In the genomic region with DNA sequence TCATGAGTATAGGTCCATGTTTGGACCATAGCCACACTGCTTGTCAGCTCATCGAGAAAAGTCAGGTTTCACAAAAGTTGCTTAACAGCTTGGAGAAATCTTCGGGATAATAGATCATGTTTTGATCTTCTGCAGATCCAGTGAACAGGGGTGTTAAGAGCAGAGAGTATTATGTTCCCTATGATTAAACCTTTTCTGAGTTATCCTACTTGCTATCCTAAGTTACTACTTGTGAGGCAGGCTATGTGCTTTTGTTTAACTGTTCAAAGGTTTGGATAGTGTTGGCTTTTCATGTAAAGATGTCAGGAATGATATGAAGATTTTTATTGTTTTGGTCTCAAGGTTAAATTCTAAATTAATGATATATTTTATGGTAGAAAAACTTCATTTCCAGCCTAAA, we compare ENCODE assay signal across 20 cellular contexts. TPM values are rescaled to one million over a fixed set of nuclear protein-coding genes. Genes with fewer than 3 reads are reported as not detected.
A peak's percentile ranks its signal among the peaks of the same experiment; 100 is the strongest.
DNase-seq lines count a peak whose midpoint lies in the region; ATAC-seq, FAIRE-seq and TF ChIP-seq lines count a peak whose summit lies in the region.
"Had no signal": no experiment of that assay in that cellular context is flagged by ENCODE, and none has a peak within 500 bp of the region (broad histone marks: within the 10 kb centered on the region; RNA-seq: fewer than 3 reads in every experiment).

No MANE protein-coding gene starts in this region.

- ATAC-seq in A549: no peak
- ATAC-seq in activated T-helper 17 cell treated with anti-CD3 and anti-CD28 coated beads, Interleukin-2, amount 50 U/mL, for 72 hours (replicated peaks): no peak
- ATAC-seq: CD8-positive, alpha-beta T cell; HCT116; K562 had no signal

- peak overlapping the region; percentile 25; the same call in 1 of the 3 replicates for H3K4me2 ChIP-seq in A549
- peak overlapping the region; percentile 83 for H3K4me2 ChIP-seq in osteoblast (ENCODE audit: insufficient read depth, low read length)

- H3K4me3 Mint-ChIP-seq in HFFc6 (no peak overlapping the region), progenitor cell of endocrine pancreas (ENCODE audit: low read depth) (no peak overlapping the region)
- no peak overlapping the region for H3K4me3 Mint-ChIP-seq in activated T-helper 17 cell treated with anti-CD3 and anti-CD28 coated beads, Interleukin-2, amount 50 U/mL, for 72 hours
- H3K4me3 Mint-ChIP-seq: CD8-positive, alpha-beta T cell had no signal

- H3K9me3 Mint-ChIP-seq in HFFc6 (no peaks in the 10 kb centered on the region), progenitor cell of endocrine pancreas (ENCODE audit: low read depth) (no peaks in the 10 kb centered on the region)
- H3K9me3 Mint-ChIP-seq in activated T-helper 17 cell treated with anti-CD3 and anti-CD28 coated beads, Interleukin-2, amount 50 U/mL, for 72 hours: no peaks in the 10 kb centered on the region
- H3K9me3 Mint-ChIP-seq: CD8-positive, alpha-beta T cell had no signal

- H3K27ac Mint-ChIP-seq in HFFc6 (peak overlapping the region; percentile 36), progenitor cell of endocrine pancreas (no peak overlapping the region)
- peak overlapping the region; percentile 46 for H3K27ac Mint-ChIP-seq in activated T-helper 17 cell treated with anti-CD3 and anti-CD28 coated beads, Interleukin-2, amount 50 U/mL, for 72 hours
- H3K27ac Mint-ChIP-seq: CD8-positive, alpha-beta T cell had no signal

- peaks cover 19% of the 10 kb centered on the region for H3K36me3 ChIP-seq in osteoblast (ENCODE audit: insufficient read depth, low read length)

- no peak overlapping the region for H2AFZ ChIP-seq in osteoblast (ENCODE audit: low read length)

- POLR2A ChIA-PET in A549 (lab: Yijun Ruan, JAX): no interaction called here

- H3K27me3 Mint-ChIP-seq in HFFc6 (ENCODE audit: insufficient read depth) (no peaks in the 10 kb centered on the region), progenitor cell of endocrine pancreas (no peaks in the 10 kb centered on the region)
- H3K27me3 Mint-ChIP-seq in activated T-helper 17 cell treated with anti-CD3 and anti-CD28 coated beads, Interleukin-2, amount 50 U/mL, for 72 hours: no peaks in the 10 kb centered on the region

- peaks cover 48% of the 10 kb centered on the region for H3K79me2 ChIP-seq in osteoblast (ENCODE audit: insufficient read depth, low read length)

- DNase-seq in A549 (ENCODE audit: low read depth in 1 of 2, low spot score in 1 of 2) (no peak), HFFc6 (no peak), osteoblast (ENCODE audit: insufficient read length, low spot score, missing footprints) (no peak), DMS53 (lab: John Stamatoyannopoulos, UW) (no peak), progenitor cell of endocrine pancreas (ENCODE audit: low spot score, unreplicated experiment) (no peak)
- DNase-seq in stimulated activated CD4-positive, alpha-beta T cell treated with anti-CD3 and anti-CD28 coated beads, Interleukin-4, amount 100 ng/mL, for 1 hour: no peak
- DNase-seq: CD8-positive, alpha-beta T cell; DMS79; GOT3; NCI-H1105 treated with DMSO at 0.1 percent for 48 hours; NCI-H1694; NCI-H2081 treated with DMSO at 0.1 percent for 48 hours; NCI-H774; OCI-M1; RPMI8226; SHP77 treated with DMSO at 0.1 percent for 48 hours had no signal

- no peak for TF ChIP-seq CTCF in A549 (IDR thresholded peaks at IDR 0.05)
- TF ChIP-seq CTCF in HFFc6 (IDR thresholded peaks at IDR 0.05): no peak
- no peak for TF ChIP-seq CTCF in osteoblast (IDR thresholded peaks at IDR 0.05; ENCODE audit: extremely low read depth, low read depth, low read length)
- TF ChIP-seq CTCF in progenitor cell of endocrine pancreas (IDR thresholded peaks at IDR 0.05; ENCODE audit: unreplicated experiment): no peak

- H3K36me3 Mint-ChIP-seq in HFFc6 (ENCODE audit: low read depth) (peaks cover 27% of the 10 kb centered on the region), progenitor cell of endocrine pancreas (ENCODE audit: insufficient read depth) (peaks cover 23% of the 10 kb centered on the region)
- peaks cover 88% of the 10 kb centered on the region for H3K36me3 Mint-ChIP-seq in activated T-helper 17 cell treated with anti-CD3 and anti-CD28 coated beads, Interleukin-2, amount 50 U/mL, for 72 hours (ENCODE audit: low read depth)

- H4K20me1 ChIP-seq in osteoblast (ENCODE audit: insufficient read depth, low read length): peaks cover under 1% of the 10 kb centered on the region

- H3K27ac ChIP-seq in A549 (no peak overlapping the region), osteoblast (ENCODE audit: low read depth, low read length) (peak overlapping the region; percentile 62)

- H3K9me3 ChIP-seq in A549 (no peaks in the 10 kb centered on the region), osteoblast (ENCODE audit: low read depth, low read length) (no peaks in the 10 kb centered on the region)

- no peak for TF ChIP-seq RAD21 in A549 (conservative IDR thresholded peaks at IDR 0.05 in 1 of 2, IDR thresholded peaks at IDR 0.05 in 1 of 2)

- H3K4me3 ChIP-seq in A549 (no peak overlapping the region), osteoblast (ENCODE audit: insufficient read depth, low read length) (no peak overlapping the region)
- H3K4me3 ChIP-seq: K562 had no signal

- no peaks in the 10 kb centered on the region for H3K27me3 ChIP-seq in osteoblast (ENCODE audit: insufficient read depth, low read length)

- FAIRE-seq in A549 (lab: Jason Lieb, UNC): no peak
- FAIRE-seq: GM12892, K562 had no signal

- 69% methylated on average over 2 of the region's 2 CpGs for WGBS in A549 (ENCODE audit: missing lambda C conversion rate)

- peaks cover 28% of the 10 kb centered on the region for H3K4me1 Mint-ChIP-seq in HFFc6 (ENCODE audit: low read depth)
- H3K4me1 Mint-ChIP-seq in activated T-helper 17 cell treated with anti-CD3 and anti-CD28 coated beads, Interleukin-2, amount 50 U/mL, for 72 hours: peaks cover 12% of the 10 kb centered on the region
- peaks cover 17% of the 10 kb centered on the region for H3K4me1 Mint-ChIP-seq in progenitor cell of endocrine pancreas (ENCODE audit: low read depth)

- no peak for TF ChIP-seq EP300 in A549 (IDR thresholded peaks at IDR 0.05)

- no peak for TF ChIP-seq POLR2A in A549 (IDR thresholded peaks at IDR 0.05; ENCODE audit: low read length)

- CTCF ChIA-PET in A549 (lab: Yijun Ruan, JAX): no interaction called here

- H3K4me1 ChIP-seq in A549 (peaks cover 14% of the 10 kb centered on the region), osteoblast (ENCODE audit: insufficient read depth, low read length) (peaks cover 12% of the 10 kb centered on the region)

TF ChIP-seq in A549, 52 proteins besides CTCF, POLR2A, EP300 and RAD21:
- TF ChIP-seq RCOR1 (IDR thresholded peaks at IDR 0.05; ENCODE audit: low read depth, low read length): no peak
- no peak for TF ChIP-seq RARB (CRISPR knock-in tag; IDR thresholded peaks at IDR 0.05)
- TF ChIP-seq, protein P1, sequence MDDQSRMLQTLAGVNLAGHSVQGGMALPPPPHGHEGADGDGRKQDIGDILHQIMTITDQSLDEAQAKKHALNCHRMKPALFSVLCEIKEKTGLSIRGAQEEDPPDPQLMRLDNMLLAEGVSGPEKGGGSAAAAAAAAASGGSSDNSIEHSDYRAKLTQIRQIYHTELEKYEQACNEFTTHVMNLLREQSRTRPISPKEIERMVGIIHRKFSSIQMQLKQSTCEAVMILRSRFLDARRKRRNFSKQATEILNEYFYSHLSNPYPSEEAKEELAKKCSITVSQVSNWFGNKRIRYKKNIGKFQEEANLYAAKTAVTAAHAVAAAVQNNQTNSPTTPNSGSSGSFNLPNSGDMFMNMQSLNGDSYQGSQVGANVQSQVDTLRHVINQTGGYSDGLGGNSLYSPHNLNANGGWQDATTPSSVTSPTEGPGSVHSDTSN (IDR thresholded peaks at IDR 0.05): no peak
- no peak for TF ChIP-seq NFE2L2 (conservative IDR thresholded peaks at IDR 0.05; ENCODE audit: low read length)
- no peak for TF ChIP-seq MYC (IDR thresholded peaks at IDR 0.05; ENCODE audit: borderline replicate concordance, low read length)
- no peak for TF ChIP-seq KDM1A (IDR thresholded peaks at IDR 0.05; ENCODE audit: low read depth)

RNA-seq across cellular contexts. Expression of gene NAA30, which starts 11.1 kb away (rescaled TPM):
- polyA plus RNA-seq in A549 (2011; rRNA removed) (24.3 and 27.0 TPM in 2 replicates), A549 (2017; fragmentation: RNase III; extraction: RNeasy Plus Mini Kit Qiagen cat#74134 plus additional on column Dnase treatment) (13.1 to 14.3 TPM (median 13.4 TPM) in 3 replicates)
- 3.1 and 3.5 TPM in 2 replicates for polyA plus RNA-seq in A549 (2012; cell fraction: cytosol; rRNA removed)
- 1.6 TPM in 2 replicates for polyA plus RNA-seq in A549 (2012; cell fraction: nucleus; rRNA removed)
- polyA minus RNA-seq in A549 (2011; rRNA and poly(A)+ RNA removed): 12.8 and 14.1 TPM in 2 replicates
- total RNA-seq in HFFc6 (2021; fragmentation: NEBNext Ultra II Directional; extraction: Animal tissue kit (Norgen Biotek cat#: 25700)): 10 to 100 TPM; 20.0 to 22.7 (median 20.7) TPM
- total RNA-seq in activated T-helper 17 cell treated with anti-CD3 and anti-CD28 coated beads, Interleukin-2, amount 50 U/mL, for 72 hours: 10 to 100 TPM; 12.5 to 20.7 TPM
- total RNA-seq in osteoblast (19.5 and 21.8 TPM in 2 replicates), progenitor cell of endocrine pancreas (21.4 and 24.2 TPM in 2 replicates)
